ENCODE assay signal across 10 cellular contexts in the genomic region with DNA sequence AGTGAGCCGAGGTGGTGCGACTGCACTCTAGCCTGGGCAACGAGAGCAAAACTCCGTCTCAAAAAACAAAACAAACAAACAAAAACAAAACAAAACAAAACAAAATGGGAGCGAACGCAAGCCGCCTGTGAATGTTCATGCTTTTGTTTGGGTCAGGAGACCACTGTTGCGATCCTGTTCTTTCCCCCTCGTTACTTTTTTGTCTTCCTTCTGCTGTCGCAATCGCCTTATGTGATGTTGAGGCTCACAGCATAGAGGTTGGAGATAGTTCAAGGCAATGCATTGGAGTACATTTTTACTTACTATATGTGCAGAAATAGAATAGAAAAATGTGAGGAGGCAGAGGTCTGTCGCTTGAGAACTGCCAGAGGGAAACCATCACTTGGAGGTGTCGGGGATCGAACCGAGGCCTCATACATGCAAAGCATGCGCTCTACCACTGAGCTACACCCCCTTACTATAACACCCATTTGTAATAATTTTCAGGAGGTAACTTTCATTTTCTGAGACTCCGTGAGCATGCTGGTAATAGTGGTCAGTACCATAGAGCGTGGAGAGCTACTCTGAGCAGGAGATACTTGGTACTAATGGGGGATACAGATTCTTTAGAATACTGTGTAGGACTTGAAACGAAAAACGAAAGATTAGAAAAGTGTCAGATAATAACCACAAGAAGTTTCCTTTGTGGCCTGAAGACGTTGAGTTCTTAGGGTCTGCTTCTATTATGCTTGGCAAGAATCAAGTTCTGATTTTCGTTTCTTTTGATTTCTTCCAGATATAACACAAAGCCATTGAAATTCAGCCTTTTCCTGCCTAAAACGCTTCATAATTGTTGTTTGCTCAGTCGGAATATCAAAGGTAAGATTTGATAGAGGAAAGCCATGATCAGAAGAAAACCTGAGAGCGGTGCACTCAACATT.
DNase-seq lines count a peak whose midpoint lies in the region; ATAC-seq, FAIRE-seq and TF ChIP-seq lines count a peak whose summit lies in the region.
"Had no signal": no experiment of that assay in that cellular context is flagged by ENCODE, and none has a peak within 500 bp of the region (broad histone marks: within the 10 kb centered on the region; RNA-seq: fewer than 3 reads in every experiment).

No MANE protein-coding gene starts in this region.

- H3K9me3 ChIP-seq in A673 (ENCODE audit: low read depth, low read length, poor library complexity, severe bottlenecking) (no peaks in the 10 kb centered on the region), GM23248 (ENCODE audit: low read depth) (no peaks in the 10 kb centered on the region), H1 (ENCODE audit: insufficient read depth in 2 of 2, low read depth in 1 of 2, low read length in 1 of 2) (no peaks in the 10 kb centered on the region)
- H3K9me3 ChIP-seq: ascending aorta had no signal

- no peak overlapping the region for H4K5ac ChIP-seq in H1 (ENCODE audit: insufficient read length, low read depth, low read length)

- TF ChIP-seq EP300 in H1 (IDR thresholded peaks at IDR 0.05; ENCODE audit: borderline replicate concordance in 1 of 2, low read depth in 2 of 2, low read length in 2 of 2) = no peak

- H2AK5ac ChIP-seq in H1 (ENCODE audit: low read depth, low read length) = no peak overlapping the region

- peak; percentile 88 for FAIRE-seq in H1 (lab: Jason Lieb, UNC)

- no peak overlapping the region for H2BK12ac ChIP-seq in H1 (ENCODE audit: low read depth, low read length)

- in situ Hi-C loops in GM23248 (cut with MboI) = no loop called here

- H4K91ac ChIP-seq in H1 (replicated peaks; ENCODE audit: insufficient read length, low read length) = no peak overlapping the region

- TF ChIP-seq POLR2A in H1 (IDR thresholded peaks at IDR 0.05; ENCODE audit: control extremely low read depth in 1 of 2, low read depth in 2 of 2, low read length in 2 of 2) = no peak

- no peaks in the 10 kb centered on the region for H3K79me1 ChIP-seq in H1 (ENCODE audit: low read depth, low read length)

- H3K4me1 ChIP-seq in A673 (ENCODE audit: insufficient read depth, low read length, poor library complexity, severe bottlenecking) = peaks cover 4% of the 10 kb centered on the region
- H3K4me1 ChIP-seq in GM23248 (ENCODE audit: insufficient read depth) = no peaks in the 10 kb centered on the region
- H3K4me1 ChIP-seq in H1 (replicated peaks in 1 of 4; ENCODE audit: control insufficient read depth in 3 of 4, insufficient read depth in 4 of 4, low read length in 3 of 4) = no peaks in the 10 kb centered on the region; a peak in 1 of 7 replicates
- H3K4me1 ChIP-seq: ascending aorta had no signal

- no peak overlapping the region for H3K4ac ChIP-seq in H1 (replicated peaks; ENCODE audit: insufficient read length, low read depth, low read length)

- H4K20me1 ChIP-seq in GM23248 (ENCODE audit: insufficient read depth) (no peaks in the 10 kb centered on the region), H1 (replicated peaks in 1 of 2; ENCODE audit: control insufficient read depth in 1 of 2, insufficient read depth in 2 of 2, low read length in 2 of 2) (no peaks in the 10 kb centered on the region)

- H3K18ac ChIP-seq in H1 (ENCODE audit: extremely low read depth, low read length) = no peak overlapping the region

- H3K79me2 ChIP-seq in GM23248 (ENCODE audit: insufficient read depth) = no peaks in the 10 kb centered on the region
- H3K79me2 ChIP-seq in H1 (ENCODE audit: control insufficient read depth in 1 of 2, insufficient read depth in 2 of 2, low read length in 2 of 2) = no peaks in the 10 kb centered on the region

- no TSS peak for BruUV-seq in A673 (replicated peaks; lab: Mats Ljungman, UMichigan)

- H2AFZ ChIP-seq in GM23248 = no peak overlapping the region
- peak overlapping the region; percentile 85 for H2AFZ ChIP-seq in H1 (ENCODE audit: low read length)

- DNase-seq in A673 (ENCODE audit: low spot score) = peak; percentile 92
- DNase-seq in GM23248 = peak; percentile 54
- DNase-seq in NCI-H524 (lab: John Stamatoyannopoulos, UW) = peak; percentile 35 to 66
- peak; percentile 50 to 75 for DNase-seq in H1 (ENCODE audit: low read depth in 1 of 2, low spot score in 2 of 2)
- DNase-seq in NCI-H1105 (lab: John Stamatoyannopoulos, UW) = no peak
- no peak for DNase-seq in substantia nigra (lab: John Stamatoyannopoulos, UW)
- DNase-seq in NCI-H2196 (lab: John Stamatoyannopoulos, UW; ENCODE audit: unreplicated experiment) = no peak
- DNase-seq: NCI-H187 had no signal

- H3K23ac ChIP-seq in H1 (ENCODE audit: insufficient read length) = no peak overlapping the region

- no peak overlapping the region for H4K8ac ChIP-seq in H1 (ENCODE audit: extremely low read depth, insufficient read depth, low read length)

- H2BK120ac ChIP-seq in H1 (replicated peaks; ENCODE audit: low read depth, low read length) = no peak overlapping the region

- intact Hi-C loops in A673 (cut with micrococcal nuclease; ENCODE audit: unreplicated experiment) = loop anchor here (5.0 kb wide), 1 partner anchor 95 kb away; no protein-coding TSS in a partner anchor

- H3K9me2 ChIP-seq in GM23248 (ENCODE audit: insufficient read depth) = no peaks in the 10 kb centered on the region

- H3K27ac ChIP-seq in A673 (ENCODE audit: low read depth, low read length, poor library complexity, severe bottlenecking) (peak overlapping the region; percentile 73), GM23248 (no peak overlapping the region), H1 (ENCODE audit: low read depth, low read length) (no peak overlapping the region), substantia nigra (ENCODE audit: low read depth, low read length, poor library complexity, severe bottlenecking) (no peak overlapping the region)
- H3K27ac ChIP-seq: ascending aorta had no signal

- H3K9ac ChIP-seq in GM23248 (no peak overlapping the region), H1 (replicated peaks in 1 of 4; ENCODE audit: extremely low read depth in 1 of 4, low read depth in 3 of 4, low read length in 3 of 4) (no peak overlapping the region)

- H3F3A ChIP-seq in GM23248 (ENCODE audit: insufficient read depth) = no peaks in the 10 kb centered on the region

- no peak overlapping the region for H3K56ac ChIP-seq in H1 (replicated peaks; ENCODE audit: insufficient read length, low read depth, low read length)

- H3K36me3 ChIP-seq in A673 (ENCODE audit: insufficient read depth, low read length, poor library complexity, severe bottlenecking) (no peaks in the 10 kb centered on the region), GM23248 (ENCODE audit: low read depth) (no peaks in the 10 kb centered on the region), H1 (ENCODE audit: control insufficient read depth in 2 of 4, insufficient read depth in 4 of 4, low read length in 3 of 4) (no peaks in the 10 kb centered on the region)
- H3K36me3 ChIP-seq: ascending aorta had no signal

- POLR2A ChIA-PET in A673 (lab: Charles Lee; ENCODE audit: low non-redundant PET) (interaction anchor here (0.5 to 0.7 kb wide), 2 partner anchors 9 to 1510 kb away, joined by 3 to 5 read pairs; no protein-coding TSS in a partner anchor), H1 (lab: Charles Lee; ENCODE audit: partially characterized antibody) (interaction anchor here (0.7 to 1.1 kb wide), 3 partner anchors 11 to 44 kb away, joined by 3 read pairs; no protein-coding TSS in a partner anchor)

- CTCF ChIA-PET in A673 (lab: Charles Lee) = no interaction called here
- CTCF ChIA-PET in H1 (lab: Charles Lee; ENCODE audit: partially characterized antibody) = interaction anchor here (0.5 to 1.2 kb wide), 2 partner anchors 29 to 214 kb away, joined by 3 read pairs; no protein-coding TSS in a partner anchor

- H3K4me2 ChIP-seq in GM23248 (ENCODE audit: unreplicated experiment) (no peak overlapping the region), H1 (ENCODE audit: insufficient read depth in 1 of 2, low read depth in 2 of 2, low read length in 2 of 2) (peak overlapping the region; percentile 57 to 89)

- H2BK5ac ChIP-seq in H1 (ENCODE audit: low read depth, low read length) = no peak overlapping the region

- H3K4me3 ChIP-seq in A673 (ENCODE audit: low read depth, low read length, poor library complexity, severe bottlenecking) = peak overlapping the region; percentile 55
- no peak overlapping the region for H3K4me3 ChIP-seq in GM23248
- peak overlapping the region; percentile 47 to 74 (median 61); a peak in 7 of 8 replicates for H3K4me3 ChIP-seq in H1 (ENCODE audit: extremely low read depth in 1 of 4, insufficient read depth in 2 of 4, low read depth in 3 of 4, low read length in 4 of 4)
- H3K4me3 ChIP-seq: ascending aorta had no signal

- H3K14ac ChIP-seq in H1 (ENCODE audit: insufficient read length) = no peak overlapping the region

- no peak for ATAC-seq in HG03108 (IDR thresholded peaks at IDR 0.05; ENCODE audit: unreplicated experiment)

- 22 to 23% methylated on average over 25 of the region's 25 CpGs for WGBS in GM23248 (ENCODE audit: low coverage in 1 of 2, low lambda C conversion rate in 2 of 2, missing lambda C conversion rate in 2 of 2), 2 experiments
- WGBS in H1 (ENCODE audit: extremely low coverage in 1 of 2, insufficient coverage in 1 of 2, insufficient read length in 1 of 2, insufficient replicate concordance in 2 of 2, low coverage in 1 of 2, low lambda C conversion rate in 2 of 2, missing lambda C conversion rate in 1 of 2), 2 experiments = 35% methylated on average over 25 of the region's 25 CpGs; no CpG with 5 or more reads in 1 of the 2 experiments

- H3K23me2 ChIP-seq in H1 (ENCODE audit: low read depth, low read length) = peaks cover 7% of the 10 kb centered on the region

- H2BK15ac ChIP-seq in H1 (ENCODE audit: low read length) = no peak overlapping the region

- no peak for TF ChIP-seq CTCF in A673 (conservative IDR thresholded peaks at IDR 0.05; ENCODE audit: low read depth, low read length)
- TF ChIP-seq CTCF in H1 (IDR thresholded peaks at IDR 0.05; ENCODE audit: control extremely low read depth in 1 of 3, insufficient read depth in 1 of 3, low read depth in 1 of 3, low read length in 3 of 3) = no peak

- H3K27me3 ChIP-seq in A673 (replicated peaks; ENCODE audit: insufficient read depth, low read depth, low read length, poor library complexity) = no peaks in the 10 kb centered on the region
- H3K27me3 ChIP-seq in GM23248 (replicated peaks; ENCODE audit: insufficient read depth) = peaks cover 17% of the 10 kb centered on the region
- peaks cover 2 to 23% (median 12%) of the 10 kb centered on the region in 4 experiments; a peak in 6 of 7 replicates for H3K27me3 ChIP-seq in H1 (replicated peaks in 1 of 4; ENCODE audit: control insufficient read depth in 3 of 4, extremely low read depth in 1 of 4, insufficient read depth in 3 of 4, low read length in 3 of 4)
- H3K27me3 ChIP-seq: ascending aorta had no signal

- H2BK20ac ChIP-seq in H1 (ENCODE audit: low read length) = no peak overlapping the region

- no peak for TF ChIP-seq RAD21 in H1 (IDR thresholded peaks at IDR 0.05 in 1 of 2, conservative IDR thresholded peaks at IDR 0.05 in 1 of 2; ENCODE audit: low read depth in 2 of 2, low read length in 2 of 2)

TF ChIP-seq in H1, 55 proteins besides CTCF, POLR2A, EP300 and RAD21 (continues in another document):
- TF ChIP-seq CEBPB (IDR thresholded peaks at IDR 0.05; ENCODE audit: low read depth, low read length) = 0 out of 2 replicates have a peak, but pooled peaks have one; percentile 28
- TF ChIP-seq GTF2F1 (IDR thresholded peaks at IDR 0.05; ENCODE audit: borderline replicate concordance, low read depth, low read length) = no peak
- TF ChIP-seq MAFK (IDR thresholded peaks at IDR 0.05; ENCODE audit: low read depth, low read length) = peak; percentile 53; the same call in 1 of the 2 replicates
- no peak for TF ChIP-seq RBBP5 (IDR thresholded peaks at IDR 0.05; ENCODE audit: borderline replicate concordance, low read depth, low read length)

Comparison
In these comparisons a context has a peak if more than half of its experiments do, and no peak if none do; other contexts are left out.
1. DNase-seq: peak in A673 (single experiment), GM23248 (single experiment), NCI-H524 (2 of 2) and H1 (2 of 2); none in NCI-H1105 (single experiment), substantia nigra (0 of 49) and NCI-H2196 (single experiment).